In the genomic region with DNA sequence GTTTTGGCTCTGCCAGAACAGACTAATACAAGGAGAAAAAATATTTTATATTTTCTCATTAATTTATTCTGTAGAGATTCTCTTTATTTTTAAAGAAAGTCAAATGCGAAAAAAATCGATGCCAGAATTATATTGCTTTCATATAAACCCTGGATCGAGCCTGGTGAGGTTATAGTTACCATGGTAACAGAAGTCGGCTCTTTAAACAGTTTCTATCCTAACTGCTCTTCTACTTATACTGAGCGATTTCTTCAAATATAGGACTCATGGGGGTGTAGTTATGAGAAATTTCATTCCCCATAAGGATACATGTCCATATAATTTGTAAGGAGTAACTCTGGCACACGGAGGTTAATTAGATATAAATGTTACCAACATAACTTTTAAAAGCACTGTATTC, we compare ENCODE assay signal across 27 cellular contexts.
"Had no signal": no experiment of that assay in that cellular context is flagged by ENCODE, and none has a peak within 500 bp of the region (broad histone marks: within the 10 kb centered on the region; RNA-seq: fewer than 3 reads in every experiment).

No MANE protein-coding gene starts in this region.

- H3K36me3 ChIP-seq: stomach, suprapubic skin, thoracic aorta, thyroid gland, tibial artery, tibial nerve, transverse colon, upper lobe of left lung, upper lobe of right lung, uterus, vagina had no signal

- H3K9me3 ChIP-seq: stomach, suprapubic skin, testis, thoracic aorta, thyroid gland, tibial artery, tibial nerve, upper lobe of left lung, upper lobe of right lung, uterus, vagina had no signal

- DNase-seq: stimulated activated CD4-positive, alpha-beta T cell treated with anti-CD3 and anti-CD28 coated beads, Interleukin-2, amount 100 ng/mL, for 48 hours; stimulated activated CD4-positive, alpha-beta T cell treated with anti-CD3 and anti-CD28 coated beads, Interleukin-4, amount 100 ng/mL, for 1 hour; stimulated activated CD4-positive, alpha-beta T cell treated with anti-CD3 and anti-CD28 coated beads, Interleukin-4, amount 100 ng/mL, for 24 hours; stimulated activated CD4-positive, alpha-beta T cell treated with anti-CD3 and anti-CD28 coated beads, Interleukin-4, amount 100 ng/mL, for 4 hours; stimulated activated CD8-positive, alpha-beta memory T cell treated with anti-CD3 and anti-CD28 coated beads, Interleukin-4, amount 100 ng/mL, for 48 hours; stimulated activated naive B cell treated with anti-CD40 and anti-IgM and Interleukin-4, amounts not matched to agents 10 μg/mL and 1 μg/mL and 100 μg/mL, for 72 hours; stimulated activated naive CD4-positive, alpha-beta T cell; stimulated activated naive CD4-positive, alpha-beta T cell treated with Interleukin-2 at 50 U/mL for 16 hours; stimulated activated naive CD8-positive, alpha-beta T cell treated with anti-CD3 and anti-CD28 coated beads, Interleukin-15, amount 100 ng/mL, for 72 hours; stimulated activated naive CD8-positive, alpha-beta T cell treated with anti-CD3 and anti-CD28 coated beads, Interleukin-15, Interleukin-2, amounts not matched to agents 100 U/mL and 50 U/mL, for 24 hours; stomach; substantia nigra; testis; thyroid gland; tibial artery; transverse colon; trophoblast cell; upper lobe of left lung; upper lobe of right lung; uterus had no signal

- H3K27me3 ChIP-seq: stomach, suprapubic skin, testis, thyroid gland, tibial artery, tibial nerve, transverse colon, upper lobe of left lung, upper lobe of right lung, uterus, vagina had no signal

- H3K27ac ChIP-seq: stomach, suprapubic skin, testis, thoracic aorta, thyroid gland, tibial artery, tibial nerve, transverse colon, upper lobe of left lung, upper lobe of right lung, uterus, vagina had no signal

- ATAC-seq: stimulated activated effector memory CD8-positive, alpha-beta T cell treated with anti-CD3 and anti-CD28 coated beads, Interleukin-12 subunit alpha, Interleukin-12 subunit beta, amount 100 ng/mL, for 72 hours; stimulated activated memory B cell treated with anti-CD40 and anti-IgM and Interleukin-4, amounts not matched to agents 10 μg/mL and 1 μg/mL and 100 μg/mL, for 72 hours; stimulated activated naive B cell treated with anti-CD40 and anti-IgM and Interleukin-4, amounts not matched to agents 10 μg/mL and 1 μg/mL and 100 μg/mL, for 72 hours; stimulated activated naive CD8-positive, alpha-beta T cell treated with anti-CD3 and anti-CD28 coated beads, Interleukin-15, amount 100 ng/mL, for 72 hours; stimulated activated naive CD8-positive, alpha-beta T cell treated with anti-CD3 and anti-CD28 coated beads, Interleukin-15, Interleukin-2, amounts not matched to agents 100 U/mL and 50 U/mL, for 24 hours; upper lobe of right lung had no signal

- FAIRE-seq: urothelium cell line had no signal

- H3K4me3 ChIP-seq: stomach, suprapubic skin, testis, thoracic aorta, thyroid gland, tibial artery, tibial nerve, transverse colon, upper lobe of left lung, upper lobe of right lung, uterus, vagina had no signal

- H3K4me1 ChIP-seq: stomach, suprapubic skin, testis, thyroid gland, tibial artery, tibial nerve, transverse colon, upper lobe of left lung, upper lobe of right lung, uterus, vagina had no signal
